19 cellular contexts compared by ENCODE assay signal in the genomic region with DNA sequence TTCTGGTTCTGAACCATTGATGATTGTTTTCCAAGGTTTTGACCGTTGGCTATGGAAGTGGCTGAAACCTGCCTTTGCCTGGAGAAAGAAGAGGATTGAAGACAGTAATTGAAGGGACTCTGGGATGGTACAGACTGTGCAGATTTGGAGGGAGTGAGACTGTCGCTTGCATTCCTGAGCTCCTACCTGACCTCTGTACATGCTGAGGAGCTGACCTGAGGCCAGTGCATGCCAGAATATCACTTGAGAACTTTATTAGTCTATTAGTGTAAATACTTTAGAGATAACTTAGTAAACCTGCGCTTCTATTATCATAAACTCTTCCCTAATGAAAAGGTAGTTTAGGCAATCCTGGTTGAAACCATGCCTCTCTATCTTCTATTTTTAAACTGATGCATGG.
DNase-seq lines count a peak whose midpoint lies in the region; ATAC-seq and TF ChIP-seq lines count a peak whose summit lies in the region.
"Had no signal": no experiment of that assay in that cellular context is flagged by ENCODE, and none has a peak within 500 bp of the region (broad histone marks: within the 10 kb centered on the region; RNA-seq: fewer than 3 reads in every experiment).

No MANE protein-coding gene starts in this region.

- H3K27ac Mint-ChIP-seq in Caco-2 (ENCODE audit: unreplicated experiment) = peak overlapping the region; percentile 55
- H3K27ac Mint-ChIP-seq in type B pancreatic cell = peak overlapping the region; percentile 75
- H3K27ac Mint-ChIP-seq: B cell; CD14-positive monocyte; CD4-positive, alpha-beta memory T cell; HFFc6 had no signal

- H2AFZ ChIP-seq in trophoblast cell (ENCODE audit: insufficient read depth, low read length, poor library complexity) = no peak overlapping the region

- no peak overlapping the region for H2AK5ac ChIP-seq in trophoblast cell (ENCODE audit: low read length)

- H3K27me3 Mint-ChIP-seq in Caco-2 (ENCODE audit: insufficient read depth, unreplicated experiment) (peaks cover 3% of the 10 kb centered on the region), type B pancreatic cell (peaks cover 3% of the 10 kb centered on the region)
- H3K27me3 Mint-ChIP-seq: B cell had no signal

- H4K12ac ChIP-seq in trophoblast cell (ENCODE audit: low read depth, low read length) = no peak overlapping the region

- H4K8ac ChIP-seq in trophoblast cell (ENCODE audit: low read depth, low read length) = no peak overlapping the region

- H3K79me1 ChIP-seq in trophoblast cell (ENCODE audit: low read length) = no peaks in the 10 kb centered on the region

- H3K36me3 Mint-ChIP-seq in Caco-2 (ENCODE audit: insufficient read depth, unreplicated experiment) (no peaks in the 10 kb centered on the region), type B pancreatic cell (no peaks in the 10 kb centered on the region)
- H3K36me3 Mint-ChIP-seq: CD14-positive monocyte; CD4-positive, alpha-beta memory T cell had no signal

- H3K9me3 ChIP-seq in Caco-2 = no peaks in the 10 kb centered on the region
- no peaks in the 10 kb centered on the region for H3K9me3 ChIP-seq in trophoblast cell (ENCODE audit: insufficient read depth, low read depth, low read length)
- H3K9me3 ChIP-seq: HAP-1 had no signal

- TF ChIP-seq CTCF in 22Rv1 (IDR thresholded peaks at IDR 0.05) (no peak), Caco-2 (IDR thresholded peaks at IDR 0.05; ENCODE audit: insufficient read depth in 1 of 2, low read depth in 1 of 2, low read length in 1 of 2, severe bottlenecking in 1 of 2, unreplicated experiment in 1 of 2) (no peak), type B pancreatic cell (conservative IDR thresholded peaks at IDR 0.05) (no peak)

- no peaks in the 10 kb centered on the region for H3K27me3 ChIP-seq in Caco-2 (replicated peaks; ENCODE audit: control insufficient read depth, insufficient read depth, low read length)
- H3K27me3 ChIP-seq in trophoblast cell (ENCODE audit: insufficient read depth, low read length) = no peaks in the 10 kb centered on the region
- H3K27me3 ChIP-seq: BLaER1 had no signal

- no peaks in the 10 kb centered on the region for H3K79me2 ChIP-seq in trophoblast cell (ENCODE audit: control insufficient read depth, insufficient read depth, low read length, poor library complexity)

- H3K9me3 Mint-ChIP-seq in Caco-2 (ENCODE audit: unreplicated experiment) (peaks cover 9% of the 10 kb centered on the region), type B pancreatic cell (peaks cover 15% of the 10 kb centered on the region)
- H3K9me3 Mint-ChIP-seq: HFFc6 had no signal

- peak overlapping the region; percentile 92 for H3K27ac ChIP-seq in 22Rv1
- H3K27ac ChIP-seq in trophoblast cell (ENCODE audit: low read depth, low read length) = no peak overlapping the region
- H3K27ac ChIP-seq: BLaER1 had no signal

- H3K9ac ChIP-seq in trophoblast cell (ENCODE audit: low read length) = no peak overlapping the region
- H3K9ac ChIP-seq: BLaER1 had no signal

- POLR2A ChIA-PET in Caco-2 (lab: Charles Lee) = no interaction called here

- H2BK120ac ChIP-seq in trophoblast cell (ENCODE audit: insufficient read depth, low read length, poor library complexity) = no peak overlapping the region

- H3K23ac ChIP-seq in trophoblast cell (ENCODE audit: low read length) = no peak overlapping the region

- no peak overlapping the region for H3K18ac ChIP-seq in trophoblast cell (ENCODE audit: low read length)

- peaks cover 16% of the 10 kb centered on the region; the same call in 1 of the 2 replicates for H3K4me1 ChIP-seq in Caco-2
- H3K4me1 ChIP-seq in trophoblast cell (ENCODE audit: control insufficient read depth in 1 of 2, insufficient read depth in 2 of 2, low read length in 2 of 2) = peaks cover 2 to 3% of the 10 kb centered on the region in 2 experiments
- H3K4me1 ChIP-seq: HAP-1 had no signal

- peak overlapping the region; percentile 23 for H3K4me3 Mint-ChIP-seq in Caco-2 (ENCODE audit: unreplicated experiment)
- no peak overlapping the region for H3K4me3 Mint-ChIP-seq in type B pancreatic cell
- H3K4me3 Mint-ChIP-seq: B cell; CD14-positive monocyte; CD4-positive, alpha-beta memory T cell; HFFc6 had no signal

- H3K36me3 ChIP-seq in Caco-2 (ENCODE audit: control insufficient read depth, insufficient read depth, low read length) (no peaks in the 10 kb centered on the region), trophoblast cell (ENCODE audit: control insufficient read depth in 1 of 2, insufficient read depth in 2 of 2, low read length in 2 of 2) (no peaks in the 10 kb centered on the region)
- H3K36me3 ChIP-seq: BLaER1, HAP-1 had no signal

- CTCF ChIA-PET in Caco-2 (lab: Charles Lee) = no interaction called here

- no CpG with 5 or more reads among the region's 3 CpGs for WGBS in trophoblast cell (ENCODE audit: extremely low coverage, insufficient coverage, insufficient read length)

- ATAC-seq in SK-N-SH treated with all-trans-retinoic acid at 6 μM for 48 hours (no peak), GM18519 (IDR thresholded peaks at IDR 0.05; ENCODE audit: low FRiP score, unreplicated experiment) (no peak)
- ATAC-seq: GM12878 had no signal

- peaks cover 15% of the 10 kb centered on the region for H3K4me1 Mint-ChIP-seq in Caco-2 (ENCODE audit: low read depth, unreplicated experiment)
- no peaks in the 10 kb centered on the region for H3K4me1 Mint-ChIP-seq in type B pancreatic cell (ENCODE audit: unreplicated experiment)
- H3K4me1 Mint-ChIP-seq: B cell had no signal

- BruUV-seq in Caco-2 (replicated peaks; lab: Mats Ljungman, UMichigan) = no TSS peak

- H3K14ac ChIP-seq in trophoblast cell (ENCODE audit: low read length) = no peak overlapping the region

- no peak overlapping the region for H3K4me3 ChIP-seq in Caco-2 (ENCODE audit: low read depth, low read length)
- H3K4me3 ChIP-seq in trophoblast cell (ENCODE audit: low read depth, low read length) = no peak overlapping the region
- H3K4me3 ChIP-seq: BLaER1, GM12878, HAP-1 had no signal

- H3K4ac ChIP-seq in trophoblast cell (ENCODE audit: low read depth, low read length) = no peak overlapping the region

- H2BK12ac ChIP-seq in trophoblast cell (ENCODE audit: low read length) = no peak overlapping the region

- H2BK5ac ChIP-seq in trophoblast cell (ENCODE audit: low read depth, low read length, poor library complexity) = no peak overlapping the region

- intact Hi-C loops in Caco-2 (cut with micrococcal nuclease; ENCODE audit: unreplicated experiment) = loop anchor here (1.0 to 2.0 kb wide), 2 partner anchors 30 to 77 kb away; no protein-coding TSS in a partner anchor

- H4K91ac ChIP-seq in trophoblast cell (ENCODE audit: low read depth, low read length) = no peak overlapping the region

- DNase-seq in Caco-2 (peak; percentile 8 to 74), trophoblast cell (peak; percentile 32 to 63), type B pancreatic cell (ENCODE audit: extremely low spot score, unreplicated experiment) (no peak)
- DNase-seq in stimulated activated CD4-positive, alpha-beta T cell treated with anti-CD3 and anti-CD28 coated beads, Interleukin-4, amount 100 ng/mL, for 4 hours = no peak
- DNase-seq: CD4-positive, alpha-beta memory T cell; COR-L47; DMS79; EL; GDM1; GOT3; HFFc6 had no signal

- no peak overlapping the region for H3K4me2 ChIP-seq in trophoblast cell (ENCODE audit: low read length)
- H3K4me2 ChIP-seq: BLaER1 had no signal

TF ChIP-seq in SK-N-SH treated with all-trans-retinoic acid at 6 μM for 48 hours, 23 proteins besides CTCF, POLR2A, EP300 and RAD21:
- TF ChIP-seq ARNTL (CRISPR knock-in tag; IDR thresholded peaks at IDR 0.05; ENCODE audit: borderline replicate concordance, low read depth) (no peak), ZFP3 (CRISPR knock-in tag; IDR thresholded peaks at IDR 0.05) (no peak), ISL1 (CRISPR knock-in tag; IDR thresholded peaks at IDR 0.05) (no peak), TOX (CRISPR knock-in tag; IDR thresholded peaks at IDR 0.05; ENCODE audit: borderline replicate concordance) (no peak), ZFP30 (CRISPR knock-in tag; IDR thresholded peaks at IDR 0.05) (no peak), CSDC2 (CRISPR knock-in tag; IDR thresholded peaks at IDR 0.05) (no peak), PPARA (CRISPR knock-in tag; IDR thresholded peaks at IDR 0.05; ENCODE audit: borderline replicate concordance) (no peak)

Comparison
In these comparisons a context has a peak if more than half of its experiments do, and no peak if none do; other contexts are left out.
1. DNase-seq: peak in Caco-2 (2 of 2) and trophoblast cell (2 of 2); none in type B pancreatic cell (single experiment) and stimulated activated CD4-positive, alpha-beta T cell treated with anti-CD3 and anti-CD28 coated beads, Interleukin-4, amount 100 ng/mL, for 4 hours (0 of 2).